In the genomic region with DNA sequence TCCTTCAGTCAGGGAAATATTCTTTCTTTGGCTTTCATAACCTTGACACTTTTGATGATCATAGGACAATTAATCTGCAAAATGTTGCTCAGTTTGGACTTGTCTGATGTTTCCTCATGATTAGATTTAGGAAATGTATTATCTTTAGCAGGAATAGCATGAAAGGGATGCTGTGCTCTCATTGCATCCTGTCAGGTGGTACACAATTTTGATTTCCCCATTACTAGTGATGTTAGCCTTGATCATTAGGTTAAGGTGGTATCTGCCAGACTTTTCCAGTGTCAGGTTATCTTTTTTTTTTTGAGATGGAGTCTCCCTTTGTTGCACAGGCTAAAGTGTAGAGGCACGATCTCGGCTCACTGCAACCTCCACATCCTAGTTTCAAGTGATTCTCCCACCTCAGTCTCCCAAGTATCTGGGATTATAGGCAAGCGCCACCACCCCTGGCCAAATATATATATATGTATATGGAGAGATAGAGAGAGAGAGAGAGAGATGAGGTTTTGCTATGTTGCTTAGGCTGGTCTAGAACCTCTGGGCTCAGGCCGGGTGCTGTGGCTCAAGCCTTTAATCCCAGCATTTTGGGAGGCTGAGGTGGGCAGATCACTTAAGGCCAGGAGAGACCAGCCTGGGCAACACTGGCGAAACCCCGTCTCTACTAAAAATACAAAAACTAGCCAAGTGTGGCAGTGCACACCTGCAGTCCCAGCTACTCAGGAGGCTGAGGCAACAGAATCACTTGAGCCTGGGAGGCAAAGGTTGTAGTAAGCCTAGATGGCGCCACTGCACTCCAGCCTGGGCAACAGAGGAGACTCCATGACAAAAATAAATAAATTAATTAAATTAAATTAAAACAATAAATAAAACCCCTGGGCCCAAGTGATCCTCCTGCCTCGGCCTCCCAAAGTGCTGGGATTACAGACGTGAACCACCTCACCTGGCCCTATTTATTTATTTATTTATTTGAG, we compare ENCODE assay signal across 9 cellular contexts. TPM values are rescaled to one million over a fixed set of nuclear protein-coding genes. Genes with fewer than 3 reads are reported as not detected.
DNase-seq lines count a peak whose midpoint lies in the region; ATAC-seq and TF ChIP-seq lines count a peak whose summit lies in the region.
"Had no signal": no experiment of that assay in that cellular context is flagged by ENCODE, and none has a peak within 500 bp of the region (broad histone marks: within the 10 kb centered on the region; RNA-seq: fewer than 3 reads in every experiment).

No MANE protein-coding gene starts in this region.

- H3K4me3 ChIP-seq in cardiac muscle cell (no peak overlapping the region), fibroblast of villous mesenchyme (ENCODE audit: low read depth, low read length) (no peak overlapping the region), transverse colon (no peak overlapping the region)

- no peaks in the 10 kb centered on the region for H3K9me3 ChIP-seq in cardiac muscle cell (ENCODE audit: low read depth)
- H3K9me3 ChIP-seq in transverse colon = no peaks in the 10 kb centered on the region

- peak in 1 of 2 donors; percentile 51 for DNase-seq in cardiac muscle cell (ENCODE audit: low read depth in 1 of 2, low spot score in 1 of 2)
- DNase-seq in cardiac septum (ENCODE audit: low spot score) = no peak
- DNase-seq in activated CD4-positive, alpha-beta T cell treated with anti-CD3 and anti-CD28 coated beads for 36 hours = peak; percentile 70
- DNase-seq in fibroblast of villous mesenchyme (ENCODE audit: low read depth) = peak; percentile 43
- DNase-seq in transverse colon = peak; percentile 56
- DNase-seq in midbrain (lab: John Stamatoyannopoulos, UW) = no peak
- no peak for DNase-seq in cerebellar nuclear complex (lab: John Stamatoyannopoulos, UW)
- DNase-seq: NK-92 treated with Interleukin-12 subunit alpha and Interleukin-12 subunit beta, amount 100 ng/mL, for 24 hours had no signal

- H3K27me3 ChIP-seq in cardiac muscle cell (no peaks in the 10 kb centered on the region), transverse colon (no peaks in the 10 kb centered on the region)

- peak; percentile 61 for ATAC-seq in activated CD4-positive, alpha-beta T cell treated with anti-CD3 and anti-CD28 coated beads for 36 hours
- no peak for ATAC-seq in GM18873 (IDR thresholded peaks at IDR 0.05; ENCODE audit: low FRiP score, unreplicated experiment)

- TF ChIP-seq EP300 in transverse colon (IDR thresholded peaks at IDR 0.05; ENCODE audit: low read depth) = no peak

- H3K4me1 ChIP-seq in cardiac muscle cell (ENCODE audit: low read depth) (no peaks in the 10 kb centered on the region), transverse colon (peaks cover 0 to 29% (median 8%) of the 10 kb centered on the region in 4 donors)

- CTCF ChIA-PET in activated CD4-positive, alpha-beta T cell treated with anti-CD3 and anti-CD28 coated beads for 36 hours (lab: Charles Lee) = interaction anchor here (0.6 to 3.3 kb wide), 9 partner anchors 8 to 242 kb away, joined by 3 to 18 read pairs (median 4); no protein-coding TSS in a partner anchor

- TF ChIP-seq CTCF in cardiac muscle cell (IDR thresholded peaks at IDR 0.05; ENCODE audit: low read depth, low read length) = peak; percentile 59
- TF ChIP-seq CTCF in fibroblast of villous mesenchyme (IDR thresholded peaks at IDR 0.05; ENCODE audit: insufficient read depth, low read depth, low read length) = peak; percentile 58
- TF ChIP-seq CTCF in transverse colon (IDR thresholded peaks at IDR 0.05) = peak; percentile 25 to 46 (median 38)

- no peak overlapping the region for H3K27ac Mint-ChIP-seq in activated CD4-positive, alpha-beta T cell treated with anti-CD3 and anti-CD28 coated beads for 36 hours

- POLR2A ChIA-PET in activated CD4-positive, alpha-beta T cell treated with anti-CD3 and anti-CD28 coated beads for 36 hours (lab: Charles Lee) = no interaction called here

- no peak for TF ChIP-seq POLR2A in transverse colon (IDR thresholded peaks at IDR 0.05)

- WGBS in transverse colon (ENCODE audit: low coverage in 1 of 2), 2 donors = 77 to 87% methylated on average over 8 to 9 of the region's 9 CpGs

- intact Hi-C loops in cardiac septum (cut with DNase I) (no loop called here), transverse colon (cut with DNase I; ENCODE audit: low total_unique reads) (no loop called here)
- intact Hi-C loops in activated CD4-positive, alpha-beta T cell treated with anti-CD3 and anti-CD28 coated beads for 36 hours (cut with DNase I, micrococcal nuclease) = loop anchor here (1.0 to 2.0 kb wide), 2 partner anchors 78 kb away; no protein-coding TSS in a partner anchor

- no peaks in the 10 kb centered on the region for H3K36me3 Mint-ChIP-seq in activated CD4-positive, alpha-beta T cell treated with anti-CD3 and anti-CD28 coated beads for 36 hours (ENCODE audit: low read depth)

- H3K27ac ChIP-seq in cardiac muscle cell (no peak overlapping the region), transverse colon (no peak overlapping the region)

- peaks cover 2% of the 10 kb centered on the region for H3K27me3 Mint-ChIP-seq in activated CD4-positive, alpha-beta T cell treated with anti-CD3 and anti-CD28 coated beads for 36 hours

- H3K4me1 Mint-ChIP-seq in activated CD4-positive, alpha-beta T cell treated with anti-CD3 and anti-CD28 coated beads for 36 hours = peaks cover 8% of the 10 kb centered on the region

- H3K36me3 ChIP-seq in cardiac muscle cell (no peaks in the 10 kb centered on the region), transverse colon (no peaks in the 10 kb centered on the region)

- no peaks in the 10 kb centered on the region for H3K9me3 Mint-ChIP-seq in activated CD4-positive, alpha-beta T cell treated with anti-CD3 and anti-CD28 coated beads for 36 hours (ENCODE audit: low read depth)

- H3K4me3 Mint-ChIP-seq in activated CD4-positive, alpha-beta T cell treated with anti-CD3 and anti-CD28 coated beads for 36 hours = no peak overlapping the region

- in situ Hi-C loops in transverse colon (cut with MboI; ENCODE audit: low pct_ligation_motif_present in 1 of 4, low pct_unique_long_range_greater_than_20kb in 1 of 4, low sequenced_read_pairs in 3 of 4) = loop anchor here in 2 of 4 donors (10.0 kb wide), 1 partner anchor 86 kb away; no protein-coding TSS in a partner anchor

RNA-seq across cellular contexts. Expression of gene CAVIN1, which starts 15.8 kb away (rescaled TPM):
- total RNA-seq in cardiac muscle cell = 47.7 and 72.3 TPM in 2 replicates
- 40.0 and 61.3 TPM in 2 replicates for polyA plus RNA-seq in cardiac muscle cell
- 358 TPM for total RNA-seq in cardiac septum
- total RNA-seq in activated CD4-positive, alpha-beta T cell treated with anti-CD3 and anti-CD28 coated beads for 36 hours = 1 to 10 TPM; 4.2 to 4.4 TPM
- 988 and 1,007 TPM in 2 replicates for total RNA-seq in fibroblast of villous mesenchyme
- 100 to 1,000 TPM in 1 of 4 donors, 10 to 100 TPM in 3; 53.7 to 135 (median 69.2) TPM for total RNA-seq in transverse colon

RNA-seq across cellular contexts. Expression of gene ATP6V0A1, which starts 19.8 kb away (rescaled TPM):
- 38.2 and 50.8 TPM in 2 replicates for total RNA-seq in cardiac muscle cell
- polyA plus RNA-seq in cardiac muscle cell = 43.0 and 44.6 TPM in 2 replicates
- total RNA-seq in cardiac septum = 40.3 TPM
- 10 to 100 TPM; 13.3 to 15.9 TPM for total RNA-seq in activated CD4-positive, alpha-beta T cell treated with anti-CD3 and anti-CD28 coated beads for 36 hours
- total RNA-seq in fibroblast of villous mesenchyme = 66.4 and 82.5 TPM in 2 replicates
- 100 to 1,000 TPM in 2 of 4 donors, 10 to 100 TPM in 2; 91.8 to 313 (median 115) TPM for total RNA-seq in transverse colon

RNA-seq across cellular contexts. Expression of gene STAT3, which starts 50.6 kb away (rescaled TPM):
- total RNA-seq in cardiac muscle cell (82.1 and 87.8 TPM in 2 replicates), cardiac septum (159 TPM), fibroblast of villous mesenchyme (113 and 180 TPM in 2 replicates), transverse colon (100 to 1,000 TPM; 110 to 156 (median 130) TPM)
- 82.7 and 102 TPM in 2 replicates for polyA plus RNA-seq in cardiac muscle cell
- 100 to 1,000 TPM; 332 to 345 TPM for total RNA-seq in activated CD4-positive, alpha-beta T cell treated with anti-CD3 and anti-CD28 coated beads for 36 hours

Comparison
In these comparisons a context has a peak if more than half of its experiments do, and no peak if none do; other contexts are left out.
1. DNase-seq: peak in activated CD4-positive, alpha-beta T cell treated with anti-CD3 and anti-CD28 coated beads for 36 hours (single experiment), fibroblast of villous mesenchyme (single experiment) and transverse colon (single experiment); none in cardiac septum (single experiment), midbrain (single experiment) and cerebellar nuclear complex (0 of 2).
2. intact Hi-C loops: an anchor here in activated CD4-positive, alpha-beta T cell treated with anti-CD3 and anti-CD28 coated beads for 36 hours (1.0 to 2.0 kb wide); none called in cardiac septum and transverse colon.
3. Peak in every context shown above with its lines, with median percentiles within 50 percentile points of each other: CTCF ChIP-seq.